ENCODE assay signal across 8 cellular contexts in genomic region chr16:66695935-66696668, GRCh38. TPM values are rescaled to one million over a fixed set of nuclear protein-coding genes. Genes with fewer than 3 reads are reported as not detected.
A peak's percentile ranks its signal among the peaks of the same experiment; 100 is the strongest.
DNase-seq lines count a peak whose midpoint lies in the region; ATAC-seq, FAIRE-seq and TF ChIP-seq lines count a peak whose summit lies in the region.

No MANE protein-coding gene starts in this region.

- TF ChIP-seq CTCF in AG10803 (conservative IDR thresholded peaks at IDR 0.05; ENCODE audit: low read length), result no peak

- DNase-seq in AG10803 (ENCODE audit: low read depth), result no peak
- peak in 15 of 34 experiments; percentile 1 to 25 (median 8) for DNase-seq in T-cell
- DNase-seq in effector memory CD4-positive, alpha-beta T cell, result peak in 2 of 3 donors; percentile 2 to 5
- peak; percentile 26 for DNase-seq in urothelium cell line (ENCODE audit: low spot score)
- DNase-seq in medulla oblongata (ENCODE audit: extremely low spot score), result no peak

- ATAC-seq in GM19043 (IDR thresholded peaks at IDR 0.05; ENCODE audit: low read depth, unreplicated experiment) (peak; percentile 39), HG03354 (IDR thresholded peaks at IDR 0.05; ENCODE audit: poor library complexity, severe bottlenecking, unreplicated experiment) (peak; percentile 53), T-cell (replicated peaks in 1 of 4) (peak in 3 of 4 experiments; percentile 31 to 56 (median 55))

- H3K9ac ChIP-seq in mucosa of rectum (ENCODE audit: low read depth in 1 of 2, low read length in 2 of 2), result peak overlapping the region; percentile 27 to 90

- H3K4me1 Mint-ChIP-seq in T-cell, result peaks cover 11 to 13% (median 12%) of the 10 kb centered on the region in 3 donors

- H3K4me1 ChIP-seq in effector memory CD4-positive, alpha-beta T cell (ENCODE audit: control insufficient read depth, insufficient read depth, low read length, poor library complexity, severe bottlenecking), result peaks cover 14% of the 10 kb centered on the region
- H3K4me1 ChIP-seq in mucosa of rectum (ENCODE audit: control insufficient read depth in 2 of 2, insufficient read depth in 2 of 2, low read length in 2 of 2), result peaks cover 18 to 28% of the 10 kb centered on the region in 2 donors

- peak overlapping the region; percentile 73 for H3K4me3 ChIP-seq in AG10803 (ENCODE audit: low read length)
- H3K4me3 ChIP-seq in effector memory CD4-positive, alpha-beta T cell (ENCODE audit: insufficient read depth, low read depth, low read length, poor library complexity, severe bottlenecking), result peak overlapping the region; percentile 48
- H3K4me3 ChIP-seq in mucosa of rectum (ENCODE audit: low read length in 2 of 2), result peak overlapping the region; percentile 75 to 79

- H3K9me3 ChIP-seq in effector memory CD4-positive, alpha-beta T cell (ENCODE audit: control insufficient read depth, low read length), result no peaks in the 10 kb centered on the region
- no peaks in the 10 kb centered on the region for H3K9me3 ChIP-seq in mucosa of rectum (ENCODE audit: control insufficient read depth in 2 of 2, low read length in 2 of 2)

- H3K27ac ChIP-seq in effector memory CD4-positive, alpha-beta T cell (ENCODE audit: insufficient read depth, low read length, poor library complexity, severe bottlenecking), result no peak overlapping the region
- H3K27ac ChIP-seq in mucosa of rectum (ENCODE audit: low read depth in 2 of 2, low read length in 2 of 2), result peak overlapping the region; percentile 90 to 91

- H3K27me3 Mint-ChIP-seq in T-cell, result peaks cover 4 to 12% of the 10 kb centered on the region in 2 donors

- CTCF ChIA-PET in T-cell (lab: Charles Lee), result interaction anchor here in 1 of 2 donors (0.7 kb wide), 1 partner anchor 20 kb away, joined by 3 read pairs; no protein-coding TSS in a partner anchor

- POLR2A ChIA-PET in T-cell (lab: Charles Lee), result no interaction called here

- no peak overlapping the region for H3K27ac Mint-ChIP-seq in T-cell

- peak overlapping the region; percentile 72 to 79 (median 79) for H3K4me3 Mint-ChIP-seq in T-cell

- H3K27me3 ChIP-seq in effector memory CD4-positive, alpha-beta T cell (replicated peaks; ENCODE audit: control insufficient read depth, insufficient read depth, low read length, poor library complexity, severe bottlenecking), result no peaks in the 10 kb centered on the region
- H3K27me3 ChIP-seq in mucosa of rectum (ENCODE audit: control insufficient read depth in 2 of 2, insufficient read depth in 2 of 2, low read length in 2 of 2), result peaks cover 0 to 2% of the 10 kb centered on the region in 2 donors

- FAIRE-seq in urothelium cell line (lab: Jason Lieb, UNC), result no peak

- H3K36me3 ChIP-seq in effector memory CD4-positive, alpha-beta T cell (ENCODE audit: control insufficient read depth, insufficient read depth, low read length), result no peaks in the 10 kb centered on the region
- H3K36me3 ChIP-seq in mucosa of rectum (ENCODE audit: control insufficient read depth in 2 of 2, insufficient read depth in 2 of 2, low read length in 2 of 2), result no peaks in the 10 kb centered on the region

- H3K9me3 Mint-ChIP-seq in T-cell, result no peaks in the 10 kb centered on the region

- no peaks in the 10 kb centered on the region for H3K36me3 Mint-ChIP-seq in T-cell

RNA-seq across cellular contexts. Expression of gene CMTM4, which starts 0.4 kb away (rescaled TPM):
- total RNA-seq in T-cell, result 1 to 10 TPM; 1.1 to 2.3 (median 1.8) TPM

RNA-seq across cellular contexts. Expression of gene DYNC1LI2, which starts 55.3 kb away (rescaled TPM):
- 10 to 100 TPM; 69.9 to 92.1 (median 81.3) TPM for total RNA-seq in T-cell

Comparison
In these comparisons a context has a peak if more than half of its experiments do, and no peak if none do; other contexts are left out.
1. DNase-seq: peak in effector memory CD4-positive, alpha-beta T cell (2 of 3) and urothelium cell line (single experiment); none in AG10803 (single experiment) and medulla oblongata (single experiment).
2. Peak in every context shown above with its lines, with median percentiles within 50 percentile points of each other: H3K4me3 ChIP-seq and ATAC-seq.